ENCODE assay signal across 8 cellular contexts in the genomic region with DNA sequence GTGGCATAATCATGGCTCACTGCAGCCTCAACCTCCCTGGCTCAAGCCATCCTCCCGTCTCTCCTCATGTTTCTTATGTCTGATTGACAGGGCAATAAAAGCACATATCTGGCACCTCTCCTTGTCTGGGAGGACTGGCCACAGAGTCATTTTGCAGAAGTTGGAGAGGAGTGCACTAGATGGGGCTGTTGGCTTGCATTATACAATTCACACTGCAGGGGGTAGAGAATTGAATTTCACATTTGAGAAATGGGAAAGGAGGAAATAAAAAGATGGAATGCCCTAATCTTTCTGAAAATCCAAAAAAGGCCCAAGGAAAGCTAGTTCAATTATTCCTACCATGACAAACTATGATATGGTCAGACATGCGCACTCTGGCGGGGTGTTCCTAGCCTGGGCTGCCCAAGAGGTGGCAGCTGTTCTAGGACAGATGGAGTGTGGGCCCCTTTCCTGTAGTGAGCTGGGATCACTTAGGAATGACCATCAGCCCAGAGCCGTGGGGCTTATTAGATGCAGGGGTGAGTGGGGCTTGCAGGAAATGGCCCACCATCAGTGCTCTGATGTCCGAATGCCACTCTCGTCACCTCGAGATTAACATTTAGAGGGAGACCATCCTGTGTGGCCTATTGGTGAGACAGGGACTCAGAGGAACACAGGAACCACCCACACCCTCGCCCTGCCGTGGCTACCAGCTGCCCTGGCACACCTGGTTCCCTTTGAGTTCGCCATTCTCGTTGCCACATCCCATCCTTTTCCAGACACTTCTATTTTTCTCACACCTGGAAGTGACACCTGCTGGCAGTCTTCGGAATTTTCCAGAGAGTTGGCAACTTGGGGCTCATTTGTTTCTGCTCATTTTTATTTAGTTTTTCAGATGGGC. TPM values are rescaled to one million over a fixed set of nuclear protein-coding genes. Genes with fewer than 3 reads are reported as not detected.
DNase-seq lines count a peak whose midpoint lies in the region; ATAC-seq lines count a peak whose summit lies in the region.

No MANE protein-coding gene starts in this region.

- no peaks in the 10 kb centered on the region for H3K27me3 Mint-ChIP-seq in activated CD4-positive, alpha-beta T cell treated with anti-CD3 and anti-CD28 coated beads, Interleukin-2, amount 10 ng/mL, durations not matched to agents 7 days and 5 days

- H3K36me3 Mint-ChIP-seq in activated CD4-positive, alpha-beta T cell treated with anti-CD3 and anti-CD28 coated beads, Interleukin-2, amount 10 ng/mL, durations not matched to agents 7 days and 5 days (ENCODE audit: low read depth), result no peaks in the 10 kb centered on the region

- POLR2A ChIA-PET in activated CD4-positive, alpha-beta T cell treated with anti-CD3 and anti-CD28 coated beads, Interleukin-2, amount 10 ng/mL, durations not matched to agents 7 days and 5 days (lab: Charles Lee), result no interaction called here

- CTCF ChIA-PET in activated CD4-positive, alpha-beta T cell treated with anti-CD3 and anti-CD28 coated beads, Interleukin-2, amount 10 ng/mL, durations not matched to agents 7 days and 5 days (lab: Charles Lee), result no interaction called here

- H3K27ac Mint-ChIP-seq in activated CD4-positive, alpha-beta T cell treated with anti-CD3 and anti-CD28 coated beads, Interleukin-2, amount 10 ng/mL, durations not matched to agents 7 days and 5 days, result no peak overlapping the region

- no peaks in the 10 kb centered on the region for H3K9me3 Mint-ChIP-seq in activated CD4-positive, alpha-beta T cell treated with anti-CD3 and anti-CD28 coated beads, Interleukin-2, amount 10 ng/mL, durations not matched to agents 7 days and 5 days

- ATAC-seq in GM18520 (IDR thresholded peaks at IDR 0.05; ENCODE audit: unreplicated experiment), result no peak
- no peak for ATAC-seq in HG03439 (IDR thresholded peaks at IDR 0.05; ENCODE audit: unreplicated experiment)

- no peaks in the 10 kb centered on the region for H3K4me1 Mint-ChIP-seq in activated CD4-positive, alpha-beta T cell treated with anti-CD3 and anti-CD28 coated beads, Interleukin-2, amount 10 ng/mL, durations not matched to agents 7 days and 5 days

- DNase-seq in Daoy (ENCODE audit: low read depth), result peak; percentile 60
- DNase-seq in HuH-7 (ENCODE audit: low spot score), result peak; percentile 31
- DNase-seq in RKO (ENCODE audit: low spot score), result peak; percentile 63
- DNase-seq in fibroblast of the conjunctiva (ENCODE audit: low read depth), result peak; percentile 16
- DNase-seq in putamen (ENCODE audit: low spot score), result peak; percentile 69
- DNase-seq in activated CD4-positive, alpha-beta T cell treated with anti-CD3 and anti-CD28 coated beads, Interleukin-2, amount 10 ng/mL, durations not matched to agents 7 days and 5 days, result no peak

- H3K4me3 Mint-ChIP-seq in activated CD4-positive, alpha-beta T cell treated with anti-CD3 and anti-CD28 coated beads, Interleukin-2, amount 10 ng/mL, durations not matched to agents 7 days and 5 days, result no peak overlapping the region

RNA-seq across cellular contexts. Expression of gene ANKRD18A, which starts 21.8 kb away (rescaled TPM):
- 1.1 and 1.5 TPM in 2 replicates for total RNA-seq in Daoy (2014; rRNA removed; shearing (Covaris generic))
- total RNA-seq in activated CD4-positive, alpha-beta T cell treated with anti-CD3 and anti-CD28 coated beads, Interleukin-2, amount 10 ng/mL, durations not matched to agents 7 days and 5 days, result 1 to 10 TPM; 1.9 to 2.0 TPM
